ENCODE assay signal across 18 cellular contexts in the genomic region with DNA sequence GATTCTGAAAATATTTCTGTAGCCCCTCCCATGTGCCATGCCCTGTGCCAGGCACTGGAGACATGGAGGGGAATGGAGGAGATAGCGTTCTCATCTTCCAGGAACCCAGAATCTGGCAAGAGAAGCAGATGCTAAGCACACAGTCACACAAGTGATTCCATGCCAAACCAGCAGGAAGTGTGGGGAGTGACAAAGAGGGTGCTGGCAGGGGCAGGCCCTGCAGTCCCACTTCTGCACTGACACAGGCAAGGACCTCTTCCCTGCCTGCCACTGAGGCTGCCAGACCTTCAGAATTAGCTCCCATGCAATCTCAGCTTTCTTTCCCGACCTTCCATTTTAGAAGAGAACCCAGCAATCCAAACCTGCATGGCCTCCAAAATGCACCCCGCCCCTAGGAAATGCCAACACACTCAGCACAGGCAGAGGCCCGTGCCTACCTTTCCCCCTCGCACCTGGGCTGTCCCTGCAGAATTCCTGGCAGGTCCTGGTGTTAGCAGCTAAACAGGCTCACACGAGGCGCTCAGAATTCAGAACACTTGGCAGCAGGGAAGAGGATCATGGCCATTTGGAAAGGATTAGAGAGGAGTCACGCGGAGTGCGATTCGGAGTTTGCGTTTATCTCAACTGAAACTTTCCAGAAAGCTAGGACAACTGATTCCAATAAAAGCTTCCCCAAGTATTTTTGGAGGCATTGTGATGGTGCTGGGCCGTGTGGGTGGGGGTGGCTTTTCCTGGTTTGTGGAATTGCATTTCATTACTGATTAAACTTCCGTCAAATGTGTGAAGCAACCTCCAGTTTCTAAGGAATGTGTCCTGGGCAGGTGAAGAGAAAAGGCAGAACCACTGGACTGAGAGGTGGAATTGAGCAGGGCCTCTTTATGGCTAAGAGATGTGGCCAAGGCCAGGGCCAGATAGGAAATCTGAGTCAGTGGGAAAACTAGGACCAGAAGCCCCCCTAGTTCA. TPM values are rescaled to one million over a fixed set of nuclear protein-coding genes. Genes with fewer than 3 reads are reported as not detected.
DNase-seq lines count a peak whose midpoint lies in the region; ATAC-seq and TF ChIP-seq lines count a peak whose summit lies in the region.
"Had no signal": no experiment of that assay in that cellular context is flagged by ENCODE, and none has a peak within 500 bp of the region (broad histone marks: within the 10 kb centered on the region; RNA-seq: fewer than 3 reads in every experiment).

No MANE protein-coding gene starts in this region.

- H3K9me3 ChIP-seq in H9 (ENCODE audit: control insufficient read depth, low read depth, low read length): no peaks in the 10 kb centered on the region
- H3K9me3 ChIP-seq: transverse colon had no signal

- H3K27me3 Mint-ChIP-seq in H9 (ENCODE audit: low read depth) (no peaks in the 10 kb centered on the region; the same call in 1 of the 2 replicates), brain (no peaks in the 10 kb centered on the region)
- H3K27me3 Mint-ChIP-seq: activated naive CD4-positive, alpha-beta T cell treated with anti-CD3 and anti-CD28 coated beads, Interleukin-2, amount 50 U/mL, for 24 hours had no signal

- peaks cover 15% of the 10 kb centered on the region for H3K4me1 ChIP-seq in H9 (ENCODE audit: insufficient read depth, low read length)
- H3K4me1 ChIP-seq: transverse colon had no signal

- H3K27ac Mint-ChIP-seq in H9: peak overlapping the region; percentile 17 to 89 (median 71); a peak in 6 of 7 replicates
- peak overlapping the region; percentile 7 to 87 (median 70) for H3K27ac Mint-ChIP-seq in brain
- H3K27ac Mint-ChIP-seq: activated naive CD4-positive, alpha-beta T cell treated with anti-CD3 and anti-CD28 coated beads, Interleukin-2, amount 50 U/mL, for 24 hours had no signal

- no peaks in the 10 kb centered on the region for H3K27me3 ChIP-seq in H9 (ENCODE audit: insufficient read depth, low read length)
- H3K27me3 ChIP-seq: transverse colon had no signal

- no peak overlapping the region for H3K23ac ChIP-seq in H9 (ENCODE audit: insufficient read length, low read depth, low read length)

- H2BK12ac ChIP-seq in H9 (ENCODE audit: insufficient read length, low read depth, low read length): no peak overlapping the region

- no peak overlapping the region for H2AFZ ChIP-seq in H9 (ENCODE audit: low read length)

- H2AK5ac ChIP-seq in H9 (ENCODE audit: insufficient read length, low read length): no peak overlapping the region

- no peak overlapping the region for H3K4ac ChIP-seq in H9 (ENCODE audit: low read depth, low read length)

- no peak overlapping the region for H2BK120ac ChIP-seq in H9 (ENCODE audit: low read depth, low read length, poor library complexity, severe bottlenecking)

- H3K79me2 ChIP-seq in H9 (ENCODE audit: insufficient read depth, low read length): no peaks in the 10 kb centered on the region

- H2BK15ac ChIP-seq in H9 (ENCODE audit: low read depth, low read length): no peak overlapping the region

- no peak overlapping the region for H4K5ac ChIP-seq in H9 (ENCODE audit: insufficient read length, low read depth, low read length)

- H2BK20ac ChIP-seq in H9 (ENCODE audit: low read depth, low read length, poor library complexity, severe bottlenecking): no peak overlapping the region

- no peak overlapping the region for H4K91ac ChIP-seq in H9 (ENCODE audit: insufficient read length, low read depth, low read length)

- no peak overlapping the region for H3K14ac ChIP-seq in H9 (ENCODE audit: insufficient read depth, low read length)

- no peak overlapping the region for H3K4me2 ChIP-seq in H9 (ENCODE audit: insufficient read depth, insufficient read length, low read length)

- H3K4me3 Mint-ChIP-seq in H9 (no peak overlapping the region), brain (peak overlapping the region in 2 of 5 experiments; percentile 28 to 49)
- H3K4me3 Mint-ChIP-seq: activated naive CD4-positive, alpha-beta T cell treated with anti-CD3 and anti-CD28 coated beads, Interleukin-2, amount 50 U/mL, for 24 hours; central memory CD8-positive, alpha-beta T cell had no signal

- in situ Hi-C loops in ACHN (cut with HindIII; ENCODE audit: low pct_ligation_motif_present, low pct_unique_long_range_greater_than_20kb, low sequenced_read_pairs): no loop called here
- in situ Hi-C loops in KBM-7 (cut with MboI; ENCODE audit: low pct_unique_long_range_greater_than_20kb, low sequenced_read_pairs): no loop called here

- H3T11ph ChIP-seq in H9 (ENCODE audit: low read length): no peak overlapping the region

- H3K23me2 ChIP-seq in H9 (ENCODE audit: insufficient read length, low read depth, low read length, poor library complexity, severe bottlenecking): no peaks in the 10 kb centered on the region

- DNase-seq in ACHN: peak; percentile 22
- DNase-seq in H9: no peak
- DNase-seq in left kidney (ENCODE audit: low read depth, low spot score): peak; percentile 19
- DNase-seq in NCI-H2171 treated with DMSO at 0.1 percent for 48 hours (lab: John Stamatoyannopoulos, UW): no peak
- no peak for DNase-seq in KBM-7
- DNase-seq in stimulated activated CD8-positive, alpha-beta memory T cell treated with anti-CD3 and anti-CD28 coated beads, Interleukin-4, amount 100 ng/mL, for 48 hours: no peak
- DNase-seq: DMS 273 treated with DMSO at 0.1 percent for 48 hours, hippocampal formation, transverse colon had no signal

- H3K18ac ChIP-seq in H9 (ENCODE audit: insufficient read length, low read depth, low read length): no peak overlapping the region

- no peaks in the 10 kb centered on the region for H4K20me1 ChIP-seq in H9 (ENCODE audit: control insufficient read depth, insufficient read depth, insufficient read length)

- no peak overlapping the region for H3K56ac ChIP-seq in H9 (ENCODE audit: insufficient read length, low read depth, low read length)

- H3K4me1 Mint-ChIP-seq in H9 (peaks cover 8 to 15% of the 10 kb centered on the region in 2 experiments; a peak in 3 of 4 replicates), brain (no peaks in the 10 kb centered on the region)
- H3K4me1 Mint-ChIP-seq: activated naive CD4-positive, alpha-beta T cell treated with anti-CD3 and anti-CD28 coated beads, Interleukin-2, amount 50 U/mL, for 24 hours; central memory CD8-positive, alpha-beta T cell had no signal

- H3K27ac ChIP-seq in H9 (ENCODE audit: insufficient read length, low read depth, low read length): no peak overlapping the region
- H3K27ac ChIP-seq: SK-N-MC, transverse colon, VCaP had no signal

- peaks cover 2 to 7% (median 4%) of the 10 kb centered on the region in 3 experiments; a peak in 4 of 7 replicates for H3K36me3 Mint-ChIP-seq in H9 (ENCODE audit: insufficient read depth in 1 of 3, low read depth in 3 of 3)
- H3K36me3 Mint-ChIP-seq in brain: no peaks in the 10 kb centered on the region
- H3K36me3 Mint-ChIP-seq: activated naive CD4-positive, alpha-beta T cell treated with anti-CD3 and anti-CD28 coated beads, Interleukin-2, amount 50 U/mL, for 24 hours had no signal

- H4K8ac ChIP-seq in H9 (replicated peaks; ENCODE audit: insufficient read length, low read depth, low read length): no peak overlapping the region

- TF ChIP-seq CTCF in H9 (conservative IDR thresholded peaks at IDR 0.05) (no peak), brain (conservative IDR thresholded peaks at IDR 0.05) (no peak)

- H2BK5ac ChIP-seq in H9 (ENCODE audit: insufficient read length, low read length): no peak overlapping the region

- WGBS in H9 (ENCODE audit: extremely low coverage, insufficient read length, low lambda C conversion rate): no CpG with 5 or more reads among the region's 14 CpGs

- H3K79me1 ChIP-seq in H9 (ENCODE audit: insufficient read depth, low read depth, low read length, poor library complexity, severe bottlenecking): no peaks in the 10 kb centered on the region

- ATAC-seq in activated CD4-positive, CD25-positive, alpha-beta regulatory T cell treated with anti-CD3 and anti-CD28 coated beads, Interleukin-2, amount 50 U/mL, for 24 hours: no peak

- H3K9ac ChIP-seq in H9 (ENCODE audit: extremely low read depth, insufficient read length, low read length): no peak overlapping the region

- H3K9me3 Mint-ChIP-seq in H9 (no peaks in the 10 kb centered on the region), brain (no peaks in the 10 kb centered on the region)
- H3K9me3 Mint-ChIP-seq: activated naive CD4-positive, alpha-beta T cell treated with anti-CD3 and anti-CD28 coated beads, Interleukin-2, amount 50 U/mL, for 24 hours; central memory CD8-positive, alpha-beta T cell had no signal

RNA-seq across cellular contexts. Expression of a gene that starts 12.4 kb away (rescaled TPM):
- total RNA-seq in H9 (2021): 7.8 and 8.1 TPM in 2 replicates
- polyA plus RNA-seq in brain (ENCODE audit: insufficient read depth, low read depth, low replicate concordance): 4.7 TPM
- total RNA-seq: endothelial cell of umbilical vein, lung microvascular endothelial cell, osteocyte had no signal
- polyA plus RNA-seq: endothelial cell of umbilical vein had no signal

Comparison
In these comparisons a context has a peak if more than half of its experiments do, and no peak if none do; other contexts are left out.
1. DNase-seq: peak in ACHN (single experiment) and left kidney (single experiment); none in H9 (single experiment), NCI-H2171 treated with DMSO at 0.1 percent for 48 hours (single experiment), KBM-7 (single experiment) and stimulated activated CD8-positive, alpha-beta memory T cell treated with anti-CD3 and anti-CD28 coated beads, Interleukin-4, amount 100 ng/mL, for 48 hours (single experiment).